ENCODE assay signal across 12 cellular contexts in the genomic region with DNA sequence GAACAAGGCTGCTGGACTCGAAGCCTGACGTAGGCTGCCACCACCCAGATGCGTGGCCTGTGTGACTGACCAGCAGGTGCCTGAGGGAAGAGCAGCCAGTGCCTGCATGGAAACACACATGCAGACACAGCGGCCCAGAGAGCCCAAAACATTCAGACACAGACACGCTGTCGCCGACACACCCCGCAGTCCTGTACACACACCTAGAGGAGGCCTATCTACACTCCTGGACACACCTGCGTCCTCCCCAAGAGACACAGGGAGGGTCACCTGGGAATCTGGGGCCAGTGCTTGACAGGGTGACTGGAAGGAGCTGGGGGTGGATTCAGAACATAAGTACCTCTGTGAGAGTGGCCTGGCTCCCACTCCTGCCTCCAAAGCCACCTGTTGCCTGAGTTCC. TPM values are rescaled to one million over a fixed set of nuclear protein-coding genes. Genes with fewer than 3 reads are reported as not detected.
DNase-seq lines count a peak whose midpoint lies in the region; ATAC-seq and TF ChIP-seq lines count a peak whose summit lies in the region.
"Had no signal": no experiment of that assay in that cellular context is flagged by ENCODE, and none has a peak within 500 bp of the region (broad histone marks: within the 10 kb centered on the region; RNA-seq: fewer than 3 reads in every experiment).

No MANE protein-coding gene starts in this region.

- TF ChIP-seq POLR2A in Peyer's patch (IDR thresholded peaks at IDR 0.05), result no peak

- H3K4me1 ChIP-seq in Peyer's patch (peaks cover 0 to 53% (median 29%) of the 10 kb centered on the region in 4 donors), esophagus (ENCODE audit: control insufficient read depth in 2 of 2, insufficient read depth in 2 of 2, low read length in 1 of 2) (peaks cover 5 to 6% of the 10 kb centered on the region in 2 donors)

- peaks cover 74 to 95% of the 10 kb centered on the region in 2 donors for H3K4me1 Mint-ChIP-seq in stimulated activated naive B cell treated with anti-CD40 and anti-IgM and Interleukin-4, amounts not matched to agents 10 μg/mL and 1 μg/mL and 100 μg/mL, for 72 hours

- H3K4me3 Mint-ChIP-seq in stimulated activated naive B cell treated with anti-CD40 and anti-IgM and Interleukin-4, amounts not matched to agents 10 μg/mL and 1 μg/mL and 100 μg/mL, for 72 hours, result peak overlapping the region; percentile 100
- H3K4me3 Mint-ChIP-seq: HFFc6 had no signal

- no peak for TF ChIP-seq CTCF in Peyer's patch (IDR thresholded peaks at IDR 0.05)

- H3K36me3 Mint-ChIP-seq in stimulated activated naive B cell treated with anti-CD40 and anti-IgM and Interleukin-4, amounts not matched to agents 10 μg/mL and 1 μg/mL and 100 μg/mL, for 72 hours, result peaks cover 51 to 60% of the 10 kb centered on the region in 2 donors

- H3K27ac Mint-ChIP-seq in stimulated activated naive B cell treated with anti-CD40 and anti-IgM and Interleukin-4, amounts not matched to agents 10 μg/mL and 1 μg/mL and 100 μg/mL, for 72 hours, result peak overlapping the region; percentile 100

- H3K27me3 Mint-ChIP-seq in stimulated activated naive B cell treated with anti-CD40 and anti-IgM and Interleukin-4, amounts not matched to agents 10 μg/mL and 1 μg/mL and 100 μg/mL, for 72 hours, result peaks cover 16 to 19% of the 10 kb centered on the region in 2 donors

- peak; percentile 41 for DNase-seq in activated CD4-positive, alpha-beta T cell treated with anti-CD3 and anti-CD28 coated beads for 48 hours
- DNase-seq in activated CD4-positive, alpha-beta T cell treated with anti-CD3 and anti-CD28 coated beads for 1 hour, result no peak
- DNase-seq in Peyer's patch (peak in 1 of 3 donors; percentile 43), putamen (ENCODE audit: low spot score) (no peak), NCI-H69 (lab: John Stamatoyannopoulos, UW) (no peak), AG08396 (ENCODE audit: low spot score) (no peak)
- DNase-seq in stimulated activated naive B cell treated with anti-CD40 and anti-IgM and Interleukin-4, amounts not matched to agents 10 μg/mL and 1 μg/mL and 100 μg/mL, for 72 hours, result no peak
- DNase-seq: HFFc6, NCI-H2029 treated with DMSO at 0.1 percent for 48 hours had no signal

- H3K9me3 Mint-ChIP-seq in stimulated activated naive B cell treated with anti-CD40 and anti-IgM and Interleukin-4, amounts not matched to agents 10 μg/mL and 1 μg/mL and 100 μg/mL, for 72 hours, result peaks cover 5 to 6% of the 10 kb centered on the region in 2 donors
- H3K9me3 Mint-ChIP-seq: HFFc6 had no signal

- no peak for ATAC-seq in stimulated activated naive B cell treated with anti-CD40 and anti-IgM and Interleukin-4, amounts not matched to agents 10 μg/mL and 1 μg/mL and 100 μg/mL, for 72 hours (replicated peaks)

- no peaks in the 10 kb centered on the region for H3K9me3 ChIP-seq in Peyer's patch
- no peaks in the 10 kb centered on the region for H3K9me3 ChIP-seq in esophagus (ENCODE audit: control insufficient read depth in 2 of 2, insufficient read depth in 1 of 2, low read depth in 1 of 2, low read length in 1 of 2)
- H3K9me3 ChIP-seq: ascending aorta had no signal

- H3K27me3 ChIP-seq in Peyer's patch (no peaks in the 10 kb centered on the region), esophagus (ENCODE audit: control insufficient read depth in 1 of 2, insufficient read depth in 2 of 2, low read length in 2 of 2) (no peaks in the 10 kb centered on the region)
- H3K27me3 ChIP-seq: ascending aorta had no signal

- peak overlapping the region in 3 of 4 donors; percentile 11 to 62 (median 17) for H3K4me3 ChIP-seq in Peyer's patch
- no peak overlapping the region for H3K4me3 ChIP-seq in esophagus (ENCODE audit: low read depth in 1 of 2, low read length in 2 of 2)
- H3K4me3 ChIP-seq: ascending aorta had no signal

- H3K36me3 ChIP-seq in Peyer's patch (no peaks in the 10 kb centered on the region), esophagus (ENCODE audit: control insufficient read depth in 2 of 2, insufficient read depth in 2 of 2, low read length in 1 of 2) (no peaks in the 10 kb centered on the region)
- H3K36me3 ChIP-seq: ascending aorta had no signal

- 74 to 85% methylated on average over 9 of the region's 9 CpGs for WGBS in esophagus, 2 donors

- H3K27ac ChIP-seq in Peyer's patch (peak overlapping the region; percentile 87 to 97 (median 95)), esophagus (ENCODE audit: low read depth in 2 of 2, low read length in 1 of 2) (peak overlapping the region; percentile 53 to 66)
- H3K27ac ChIP-seq: RWPE1 had no signal

RNA-seq across cellular contexts. Expression of a gene that starts 6.1 kb away (rescaled TPM):
- 10 to 100 TPM in 2 of 4 donors, 1 to 10 TPM in 2; 9.1 to 11.9 (median 10.4) TPM for total RNA-seq in Peyer's patch
- 10 to 100 TPM in 1 of 2 donors, 1 to 10 TPM in 1; 7.3 to 14.9 TPM for polyA plus RNA-seq in esophagus

RNA-seq across cellular contexts. Expression of a gene that starts 17.3 kb away (rescaled TPM):
- 10 to 100 TPM; 31.9 to 56.1 (median 47.9) TPM for total RNA-seq in Peyer's patch
- polyA plus RNA-seq in esophagus, result 10 to 100 TPM; 39.9 to 80.8 TPM

RNA-seq across cellular contexts. Expression of a gene that starts 53.9 kb away (rescaled TPM):
- total RNA-seq in Peyer's patch, result 1 to 10 TPM in 1 of 4 donors, not detected in 3; 1.7 TPM
- under 1 TPM in 1 of 2 donors, not detected in 1; 0.02 TPM for polyA plus RNA-seq in esophagus
- total RNA-seq: HFFc6 had no signal

Comparison
In these comparisons a context has a peak if more than half of its experiments do, and no peak if none do; other contexts are left out.
1. H3K4me3 ChIP-seq: peak in Peyer's patch (3 of 4); none in esophagus (0 of 2).